In the genomic region with DNA sequence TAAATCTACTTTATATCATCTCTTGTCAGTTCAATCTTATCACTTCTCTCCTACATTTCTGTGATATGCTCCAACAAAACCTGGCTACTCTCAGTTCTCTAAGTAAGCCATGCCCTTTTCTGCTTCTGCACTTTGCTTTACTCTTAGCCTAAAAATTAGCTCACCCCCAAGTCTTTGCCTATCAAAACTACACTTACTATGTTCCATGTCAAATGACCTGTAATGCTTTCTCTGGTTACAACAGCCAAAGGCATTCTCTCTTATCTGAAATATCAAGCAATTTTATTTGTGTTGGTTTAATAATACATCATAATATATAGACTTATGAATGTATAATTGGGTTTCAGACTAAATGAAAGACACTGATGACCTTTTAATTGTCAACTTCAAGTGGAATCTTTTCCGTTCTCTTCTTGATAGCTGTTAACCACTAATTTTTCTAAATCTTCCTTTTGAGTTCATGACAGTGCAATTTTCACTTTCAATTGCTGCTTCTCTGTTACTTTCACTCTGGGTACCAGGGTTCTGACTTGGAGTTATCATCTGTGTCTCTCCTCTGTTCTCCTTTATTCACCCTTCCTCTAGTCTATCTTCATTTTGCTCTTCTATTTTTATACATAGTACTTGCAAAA, we compare ENCODE assay signal across 18 cellular contexts.
DNase-seq lines count a peak whose midpoint lies in the region; ATAC-seq and TF ChIP-seq lines count a peak whose summit lies in the region.
"Had no signal": no experiment of that assay in that cellular context is flagged by ENCODE, and none has a peak within 500 bp of the region (broad histone marks: within the 10 kb centered on the region; RNA-seq: fewer than 3 reads in every experiment).

No MANE protein-coding gene starts in this region.

- no peak overlapping the region for H3K4me3 ChIP-seq in KMS-11 (IDR thresholded peaks at IDR 0.05; ENCODE audit: insufficient read depth, low read depth, low read length)
- H3K4me3 ChIP-seq: BLaER1 treated with 17β-estradiol and CSF1 and Interleukin-3, amounts not matched to agents 10 nM and 100 nM had no signal

- no peaks in the 10 kb centered on the region for H3K4me1 Mint-ChIP-seq in naive thymus-derived CD8-positive, alpha-beta T cell
- H3K4me1 Mint-ChIP-seq: activated CD4-positive, alpha-beta memory T cell treated with anti-CD3 and anti-CD28 coated beads, Interleukin-2, amount 10 ng/mL, durations not matched to agents 7 days and 5 days; activated naive CD4-positive, alpha-beta T cell treated with anti-CD3 and anti-CD28 coated beads, Interleukin-2, amount 50 U/mL, for 24 hours had no signal

- H3K4me1 ChIP-seq in KMS-11 (ENCODE audit: low read depth, poor library complexity, severe bottlenecking): peaks cover 16% of the 10 kb centered on the region

- POLR2A ChIA-PET in naive thymus-derived CD8-positive, alpha-beta T cell (lab: Charles Lee): no interaction called here

- H3K79me2 ChIP-seq in KMS-11 (ENCODE audit: insufficient read depth, low read depth): no peaks in the 10 kb centered on the region

- no peak for DNase-seq in activated naive CD4-positive, alpha-beta T cell treated with Interleukin-2 at 50 U/mL for 16 hours
- no peak for DNase-seq in naive thymus-derived CD8-positive, alpha-beta T cell
- DNase-seq in NCI-H446 (lab: John Stamatoyannopoulos, UW) (no peak), NCI-H82 treated with DMSO at 0.1 percent for 48 hours (lab: John Stamatoyannopoulos, UW; ENCODE audit: unreplicated experiment) (no peak)
- DNase-seq: activated CD4-positive, alpha-beta memory T cell treated with anti-CD3 and anti-CD28 coated beads, Interleukin-2, amount 10 ng/mL, durations not matched to agents 7 days and 5 days; GDM1; MV-4-11; NCI-H69; SK-N-SH; stimulated activated naive B cell treated with anti-CD40 and anti-IgM and Interleukin-4, amounts not matched to agents 10 μg/mL and 1 μg/mL and 100 μg/mL, for 72 hours had no signal

- ATAC-seq in GM18858 (IDR thresholded peaks at IDR 0.05; ENCODE audit: unreplicated experiment) (peak; percentile 98), GM21423 (IDR thresholded peaks at IDR 0.05; ENCODE audit: unreplicated experiment) (peak; percentile 99), HG02981 (IDR thresholded peaks at IDR 0.05; ENCODE audit: unreplicated experiment) (peak; percentile 95)
- ATAC-seq in naive thymus-derived CD8-positive, alpha-beta T cell: no peak
- ATAC-seq: left lobe of liver had no signal

- TF ChIP-seq CTCF in KMS-11 (conservative IDR thresholded peaks at IDR 0.05; ENCODE audit: low read depth, low read length): no peak

- H4K20me1 ChIP-seq in KMS-11 (ENCODE audit: insufficient read depth): no peaks in the 10 kb centered on the region
- H4K20me1 ChIP-seq: BLaER1 treated with 17β-estradiol and CSF1 and Interleukin-3, amounts not matched to agents 10 nM and 100 nM had no signal

- peaks cover 3% of the 10 kb centered on the region; the same call in 1 of the 2 replicates for H3K27me3 ChIP-seq in KMS-11 (ENCODE audit: insufficient read depth, low read depth)
- H3K27me3 ChIP-seq: BLaER1 treated with 17β-estradiol and CSF1 and Interleukin-3, amounts not matched to agents 10 nM and 100 nM had no signal

- no peak overlapping the region for H3K27ac Mint-ChIP-seq in naive thymus-derived CD8-positive, alpha-beta T cell
- H3K27ac Mint-ChIP-seq: activated CD4-positive, alpha-beta memory T cell treated with anti-CD3 and anti-CD28 coated beads, Interleukin-2, amount 10 ng/mL, durations not matched to agents 7 days and 5 days; activated naive CD4-positive, alpha-beta T cell treated with anti-CD3 and anti-CD28 coated beads, Interleukin-2, amount 50 U/mL, for 24 hours; stimulated activated naive B cell treated with anti-CD40 and anti-IgM and Interleukin-4, amounts not matched to agents 10 μg/mL and 1 μg/mL and 100 μg/mL, for 72 hours had no signal

- H3K27ac ChIP-seq in KMS-11: no peak overlapping the region
- H3K27ac ChIP-seq: BLaER1 treated with 17β-estradiol and CSF1 and Interleukin-3, amounts not matched to agents 10 nM and 100 nM; HL-60 had no signal

- no peak overlapping the region for H3K4me3 Mint-ChIP-seq in naive thymus-derived CD8-positive, alpha-beta T cell
- H3K4me3 Mint-ChIP-seq: activated CD4-positive, alpha-beta memory T cell treated with anti-CD3 and anti-CD28 coated beads, Interleukin-2, amount 10 ng/mL, durations not matched to agents 7 days and 5 days; activated naive CD4-positive, alpha-beta T cell treated with anti-CD3 and anti-CD28 coated beads, Interleukin-2, amount 50 U/mL, for 24 hours; stimulated activated naive B cell treated with anti-CD40 and anti-IgM and Interleukin-4, amounts not matched to agents 10 μg/mL and 1 μg/mL and 100 μg/mL, for 72 hours had no signal

- no peaks in the 10 kb centered on the region for H3K36me3 ChIP-seq in KMS-11 (ENCODE audit: insufficient read depth)
- H3K36me3 ChIP-seq: BLaER1 treated with 17β-estradiol and CSF1 and Interleukin-3, amounts not matched to agents 10 nM and 100 nM had no signal

- no peaks in the 10 kb centered on the region for H3K36me3 Mint-ChIP-seq in naive thymus-derived CD8-positive, alpha-beta T cell
- H3K36me3 Mint-ChIP-seq: activated naive CD4-positive, alpha-beta T cell treated with anti-CD3 and anti-CD28 coated beads, Interleukin-2, amount 50 U/mL, for 24 hours; stimulated activated naive B cell treated with anti-CD40 and anti-IgM and Interleukin-4, amounts not matched to agents 10 μg/mL and 1 μg/mL and 100 μg/mL, for 72 hours had no signal

- H2AFZ ChIP-seq in KMS-11 (ENCODE audit: low read depth): no peak overlapping the region

- H3K4me2 ChIP-seq in KMS-11: peak overlapping the region; percentile 24
- H3K4me2 ChIP-seq: BLaER1 treated with 17β-estradiol and CSF1 and Interleukin-3, amounts not matched to agents 10 nM and 100 nM; SK-N-SH had no signal

- no peak overlapping the region for H3K9ac ChIP-seq in KMS-11
- H3K9ac ChIP-seq: BLaER1 treated with 17β-estradiol and CSF1 and Interleukin-3, amounts not matched to agents 10 nM and 100 nM; SK-N-SH had no signal

- peaks cover 0 to 1% (median 0%) of the 10 kb centered on the region in 5 donors for H3K27me3 Mint-ChIP-seq in naive thymus-derived CD8-positive, alpha-beta T cell
- H3K27me3 Mint-ChIP-seq: activated CD4-positive, alpha-beta memory T cell treated with anti-CD3 and anti-CD28 coated beads, Interleukin-2, amount 10 ng/mL, durations not matched to agents 7 days and 5 days; activated naive CD4-positive, alpha-beta T cell treated with anti-CD3 and anti-CD28 coated beads, Interleukin-2, amount 50 U/mL, for 24 hours; stimulated activated naive B cell treated with anti-CD40 and anti-IgM and Interleukin-4, amounts not matched to agents 10 μg/mL and 1 μg/mL and 100 μg/mL, for 72 hours had no signal

- H3K9me3 Mint-ChIP-seq in naive thymus-derived CD8-positive, alpha-beta T cell: peaks cover 0 to 8% (median 0%) of the 10 kb centered on the region in 9 donors
- H3K9me3 Mint-ChIP-seq: activated CD4-positive, alpha-beta memory T cell treated with anti-CD3 and anti-CD28 coated beads, Interleukin-2, amount 10 ng/mL, durations not matched to agents 7 days and 5 days; activated naive CD4-positive, alpha-beta T cell treated with anti-CD3 and anti-CD28 coated beads, Interleukin-2, amount 50 U/mL, for 24 hours; stimulated activated naive B cell treated with anti-CD40 and anti-IgM and Interleukin-4, amounts not matched to agents 10 μg/mL and 1 μg/mL and 100 μg/mL, for 72 hours had no signal

Comparison
In these comparisons a context has a peak if more than half of its experiments do, and no peak if none do; other contexts are left out.
1. ATAC-seq: peak in GM18858 (single experiment), GM21423 (single experiment) and HG02981 (single experiment); none in naive thymus-derived CD8-positive, alpha-beta T cell (0 of 2).